ENCODE assay signal across 3 cellular contexts in genomic region chr6:156258981-156259380, GRCh38.
"Had no signal": no experiment of that assay in that cellular context is flagged by ENCODE, and none has a peak within 500 bp of the region (broad histone marks: within the 10 kb centered on the region; RNA-seq: fewer than 3 reads in every experiment).

No MANE protein-coding gene starts in this region.

- ATAC-seq: GM12878 had no signal

- DNase-seq: GDM1, GF-D8 had no signal

- H3K4me3 ChIP-seq: GM12878 had no signal
